8 cellular contexts compared by ENCODE assay signal in genomic region chr6:53734473-53735299, GRCh38.
A peak's percentile ranks its signal among the peaks of the same experiment; 100 is the strongest.
DNase-seq lines count a peak whose midpoint lies in the region; ATAC-seq and TF ChIP-seq lines count a peak whose summit lies in the region.

No MANE protein-coding gene starts in this region.

- DNase-seq in activated CD4-positive, alpha-beta T cell treated with anti-CD3 and anti-CD28 coated beads, Interleukin-2, amount 10 ng/mL, durations not matched to agents 24 days and 14 days = peak; percentile 83
- no peak for DNase-seq in activated CD4-positive, alpha-beta T cell treated with anti-CD3 and anti-CD28 coated beads for 1 hour
- DNase-seq in RWPE1 (ENCODE audit: low spot score) = peak; percentile 88
- peak; percentile 30 for DNase-seq in epidermal melanocyte (ENCODE audit: insufficient read length, low spot score)
- peak; percentile 72 for DNase-seq in osteoblast (ENCODE audit: insufficient read length, low spot score, missing footprints)
- no peak for DNase-seq in DMS79 (lab: John Stamatoyannopoulos, UW)

- intact Hi-C loops in activated CD4-positive, alpha-beta T cell treated with anti-CD3 and anti-CD28 coated beads, Interleukin-2, amount 10 ng/mL, durations not matched to agents 24 days and 14 days (cut with micrococcal nuclease) = loop anchor here (2.0 kb wide), 1 partner anchor 60 kb away; the partner anchor contains the start of gene LRRC1

- H3K4me1 ChIP-seq in osteoblast (ENCODE audit: insufficient read depth, low read length) = peaks cover 6% of the 10 kb centered on the region

- ATAC-seq in HG02870 (IDR thresholded peaks at IDR 0.05; ENCODE audit: unreplicated experiment) (peak; percentile 53), HG03135 (IDR thresholded peaks at IDR 0.05; ENCODE audit: unreplicated experiment) (no peak)

- peak overlapping the region; percentile 92 for H3K27ac ChIP-seq in RWPE1
- no peak overlapping the region for H3K27ac ChIP-seq in osteoblast (ENCODE audit: low read depth, low read length)

- peak overlapping the region; percentile 26 for H3K4me3 Mint-ChIP-seq in activated CD4-positive, alpha-beta T cell treated with anti-CD3 and anti-CD28 coated beads, Interleukin-2, amount 10 ng/mL, durations not matched to agents 24 days and 14 days

- peaks cover 5% of the 10 kb centered on the region for H3K9me3 Mint-ChIP-seq in activated CD4-positive, alpha-beta T cell treated with anti-CD3 and anti-CD28 coated beads, Interleukin-2, amount 10 ng/mL, durations not matched to agents 24 days and 14 days

- peaks cover 2% of the 10 kb centered on the region for H3K27me3 ChIP-seq in osteoblast (ENCODE audit: insufficient read depth, low read length)

- no peaks in the 10 kb centered on the region for H3K9me3 ChIP-seq in osteoblast (ENCODE audit: low read depth, low read length)

- H3K4me2 ChIP-seq in osteoblast (ENCODE audit: insufficient read depth, low read length) = peak overlapping the region; percentile 7

- H3K27me3 Mint-ChIP-seq in activated CD4-positive, alpha-beta T cell treated with anti-CD3 and anti-CD28 coated beads, Interleukin-2, amount 10 ng/mL, durations not matched to agents 24 days and 14 days = no peaks in the 10 kb centered on the region

- no peaks in the 10 kb centered on the region for H3K36me3 ChIP-seq in osteoblast (ENCODE audit: insufficient read depth, low read length)

- no peak overlapping the region for H2AFZ ChIP-seq in osteoblast (ENCODE audit: low read length)

- POLR2A ChIA-PET in RWPE1 (lab: Yijun Ruan, JAX; ENCODE audit: low non-redundant PET) = interaction anchor here (1.3 kb wide), 1 partner anchor 59 kb away, joined by 6 read pairs; the partner anchor contains the start of gene LRRC1

- H3K79me2 ChIP-seq in osteoblast (ENCODE audit: insufficient read depth, low read length) = no peaks in the 10 kb centered on the region

- H3K27ac Mint-ChIP-seq in activated CD4-positive, alpha-beta T cell treated with anti-CD3 and anti-CD28 coated beads, Interleukin-2, amount 10 ng/mL, durations not matched to agents 24 days and 14 days = no peak overlapping the region

- CTCF ChIA-PET in RWPE1 (lab: Yijun Ruan, JAX) = interaction anchor here (0.6 to 1.9 kb wide), 8 partner anchors 10 to 691 kb away, joined by 3 to 15 read pairs (median 5); partner anchors contain the start of gene LRRC1

- H4K20me1 ChIP-seq in osteoblast (ENCODE audit: insufficient read depth, low read length) = no peaks in the 10 kb centered on the region

- H3K36me3 Mint-ChIP-seq in activated CD4-positive, alpha-beta T cell treated with anti-CD3 and anti-CD28 coated beads, Interleukin-2, amount 10 ng/mL, durations not matched to agents 24 days and 14 days (ENCODE audit: low read depth) = no peaks in the 10 kb centered on the region

- no peak for TF ChIP-seq CTCF in RWPE1 (conservative IDR thresholded peaks at IDR 0.05; ENCODE audit: low read depth)
- peak; percentile 26 for TF ChIP-seq CTCF in osteoblast (IDR thresholded peaks at IDR 0.05; ENCODE audit: extremely low read depth, low read depth, low read length)

- H3K4me3 ChIP-seq in osteoblast (ENCODE audit: insufficient read depth, low read length) = no peak overlapping the region

- peaks cover 34% of the 10 kb centered on the region for H3K4me1 Mint-ChIP-seq in activated CD4-positive, alpha-beta T cell treated with anti-CD3 and anti-CD28 coated beads, Interleukin-2, amount 10 ng/mL, durations not matched to agents 24 days and 14 days

Comparison
In these comparisons a context has a peak if more than half of its experiments do, and no peak if none do; other contexts are left out.
1. DNase-seq: peak in activated CD4-positive, alpha-beta T cell treated with anti-CD3 and anti-CD28 coated beads, Interleukin-2, amount 10 ng/mL, durations not matched to agents 24 days and 14 days (single experiment), RWPE1 (single experiment), epidermal melanocyte (single experiment) and osteoblast (single experiment); none in activated CD4-positive, alpha-beta T cell treated with anti-CD3 and anti-CD28 coated beads for 1 hour (single experiment) and DMS79 (single experiment).